In genomic region chr17:29579866-29580771, GRCh38 we compare ENCODE assay signal across 8 cellular contexts. TPM values are rescaled to one million over a fixed set of nuclear protein-coding genes. Genes with fewer than 3 reads are reported as not detected.
DNase-seq lines count a peak whose midpoint lies in the region; ATAC-seq and TF ChIP-seq lines count a peak whose summit lies in the region.

No MANE protein-coding gene starts in this region.

- H3K36me3 ChIP-seq in adrenal gland (replicated peaks in 1 of 2): peaks cover 0 to 51% of the 10 kb centered on the region in 2 donors
- peaks cover 80% of the 10 kb centered on the region for H3K36me3 ChIP-seq in left ventricle myocardium inferior
- peaks cover 0 to 71% of the 10 kb centered on the region in 2 donors for H3K36me3 ChIP-seq in gastrocnemius medialis

- WGBS in adrenal gland, 4 donors: 61 to 80% (median 63%) methylated on average over 11 to 15 of the region's 15 CpGs

- H3K4me1 ChIP-seq in adrenal gland (replicated peaks in 1 of 2): no peaks in the 10 kb centered on the region
- peaks cover 43% of the 10 kb centered on the region for H3K4me1 ChIP-seq in left ventricle myocardium inferior
- H3K4me1 ChIP-seq in gastrocnemius medialis: peaks cover 23 to 28% of the 10 kb centered on the region in 2 donors

- in situ Hi-C loops in gastrocnemius medialis (cut with MboI; ENCODE audit: low sequenced_read_pairs in 4 of 4): loop anchor here in 2 of 4 donors (10.0 to 25.0 kb wide), 2 partner anchors 205 to 357 kb away; partner anchors contain the start of genes EFCAB5 (in 1 of the 2) and SSH2 (in 1 of the 2)

- DNase-seq in GM10248 (ENCODE audit: extremely low spot score) (peak; percentile 91), NCI-H1105 treated with DMSO at 0.1 percent for 48 hours (lab: John Stamatoyannopoulos, UW) (peak; percentile 54), T-helper 17 cell (peak; percentile 76 to 90 (median 80)), adrenal gland (peak; percentile 80 to 95 (median 86)), left ventricle myocardium inferior (peak; percentile 82), gastrocnemius medialis (peak; percentile 62 to 83)

- H3K27me3 ChIP-seq in adrenal gland (no peaks in the 10 kb centered on the region), left ventricle myocardium inferior (ENCODE audit: low read depth) (no peaks in the 10 kb centered on the region), gastrocnemius medialis (no peaks in the 10 kb centered on the region)

- H3K4me1 Mint-ChIP-seq in T-helper 17 cell: peaks cover 26% of the 10 kb centered on the region

- peak overlapping the region; percentile 72 for H3K27ac Mint-ChIP-seq in T-helper 17 cell

- ATAC-seq in HG02571 (IDR thresholded peaks at IDR 0.05; ENCODE audit: unreplicated experiment): peak; percentile 76
- ATAC-seq in T-helper 17 cell: peak; percentile 99
- ATAC-seq in gastrocnemius medialis: peak; percentile 76 to 92
- ATAC-seq in GM19351 (IDR thresholded peaks at IDR 0.05; ENCODE audit: unreplicated experiment): no peak

- H3K27ac ChIP-seq in adrenal gland: no peak overlapping the region
- peak overlapping the region; percentile 39 for H3K27ac ChIP-seq in left ventricle myocardium inferior (replicated peaks)
- H3K27ac ChIP-seq in gastrocnemius medialis: peak overlapping the region in 3 of 4 donors; percentile 2 to 53 (median 31)

- H3K9me3 ChIP-seq in T-helper 17 cell (ENCODE audit: control insufficient read depth, low read length, poor library complexity, severe bottlenecking) (no peaks in the 10 kb centered on the region), adrenal gland (replicated peaks in 1 of 3) (no peaks in the 10 kb centered on the region), left ventricle myocardium inferior (replicated peaks) (no peaks in the 10 kb centered on the region), gastrocnemius medialis (no peaks in the 10 kb centered on the region)

- H3K27me3 Mint-ChIP-seq in T-helper 17 cell: no peaks in the 10 kb centered on the region

- H3K4me3 ChIP-seq in adrenal gland (no peak overlapping the region), left ventricle myocardium inferior (no peak overlapping the region), gastrocnemius medialis (no peak overlapping the region)

- no peak for TF ChIP-seq POLR2A in adrenal gland (IDR thresholded peaks at IDR 0.05)
- TF ChIP-seq POLR2A in gastrocnemius medialis (IDR thresholded peaks at IDR 0.05): no peak

- CTCF ChIA-PET in GM10248 (lab: Yijun Ruan, JAX): interaction anchor here (0.6 to 14.3 kb wide), 28 partner anchors 8 to 525 kb away, joined by 3 to 172 read pairs (median 4); partner anchors contain the start of genes ABHD15, ANKRD13B and SSH2

- no peak overlapping the region for H3K4me3 Mint-ChIP-seq in T-helper 17 cell

- POLR2A ChIA-PET in GM10248 (lab: Yijun Ruan, JAX): no interaction called here

- TF ChIP-seq CTCF in GM10248 (IDR thresholded peaks at IDR 0.05; ENCODE audit: control extremely low read depth, extremely low read depth, low read depth, missing control alignments): peak; percentile 93
- peak; percentile 80 to 94 (median 92) for TF ChIP-seq CTCF in adrenal gland (IDR thresholded peaks at IDR 0.05)
- peak; percentile 93 for TF ChIP-seq CTCF in left ventricle myocardium inferior (IDR thresholded peaks at IDR 0.05; ENCODE audit: borderline replicate concordance)
- TF ChIP-seq CTCF in gastrocnemius medialis (IDR thresholded peaks at IDR 0.05 in 4 of 5, conservative IDR thresholded peaks at IDR 0.05 in 1 of 5): peak; percentile 82 to 95 (median 94)

- intact Hi-C loops in adrenal gland (cut with DNase I): loop anchor here (5.0 kb wide), 2 partner anchors 32 to 37 kb away; no protein-coding TSS in a partner anchor
- intact Hi-C loops in left ventricle myocardium inferior (cut with micrococcal nuclease): no loop called here
- intact Hi-C loops in gastrocnemius medialis (cut with DNase I; ENCODE audit: low total_unique reads): loop anchor here (1.0 to 10.0 kb wide), 6 partner anchors 11 to 513 kb away; partner anchors contain the start of gene SSH2

- H3K36me3 Mint-ChIP-seq in T-helper 17 cell (ENCODE audit: low read depth): no peaks in the 10 kb centered on the region

RNA-seq across cellular contexts. Expression of gene GIT1, which starts 9.3 kb away (rescaled TPM):
- total RNA-seq in T-helper 17 cell (10 to 100 TPM; 45.4 to 48.3 TPM), adrenal gland (10 to 100 TPM; 21.3 to 36.6 (median 31.7) TPM), left ventricle myocardium inferior (31.9 TPM), gastrocnemius medialis (10 to 100 TPM; 30.2 to 62.2 (median 41.1) TPM)
- polyA plus RNA-seq in adrenal gland: 10 to 100 TPM; 13.7 to 51.6 (median 33.4) TPM

RNA-seq across cellular contexts. Expression of gene TP53I13, which starts 11.6 kb away (rescaled TPM):
- total RNA-seq in T-helper 17 cell (10 to 100 TPM; 92.2 to 98.6 TPM), adrenal gland (10 to 100 TPM; 22.0 to 70.5 (median 45.2) TPM), left ventricle myocardium inferior (37.2 TPM), gastrocnemius medialis (10 to 100 TPM; 31.0 to 50.2 (median 32.1) TPM)
- 100 to 1,000 TPM in 2 of 3 donors, 1 to 10 TPM in 1; 4.2 to 163 (median 135) TPM for polyA plus RNA-seq in adrenal gland

RNA-seq across cellular contexts. Expression of gene ANKRD13B, which starts 12.8 kb away (rescaled TPM):
- total RNA-seq in T-helper 17 cell (1 to 10 TPM; 5.9 to 7.9 TPM), adrenal gland (10 to 100 TPM in 1 of 8 donors, 1 to 10 TPM in 7; 2.5 to 11.7 (median 5.4) TPM), left ventricle myocardium inferior (5.9 TPM), gastrocnemius medialis (10 to 100 TPM in 1 of 4 donors, 1 to 10 TPM in 3; 8.2 to 11.5 (median 9.2) TPM)
- polyA plus RNA-seq in adrenal gland: 10 to 100 TPM in 1 of 3 donors, 1 to 10 TPM in 2; 1.0 to 23.8 (median 7.2) TPM

RNA-seq across cellular contexts. Expression of gene ABHD15, which starts 13.3 kb away (rescaled TPM):
- 10 to 100 TPM; 14.2 to 15.6 TPM for total RNA-seq in T-helper 17 cell
- total RNA-seq in adrenal gland: 10 to 100 TPM in 1 of 8 donors, 1 to 10 TPM in 7; 4.7 to 11.1 (median 7.5) TPM
- 1 to 10 TPM; 2.9 to 4.1 (median 3.0) TPM for polyA plus RNA-seq in adrenal gland
- total RNA-seq in left ventricle myocardium inferior: 5.9 TPM
- total RNA-seq in gastrocnemius medialis: 1 to 10 TPM; 2.6 to 5.7 (median 5.0) TPM

RNA-seq across cellular contexts. Expression of gene CORO6, which starts 42.6 kb away (rescaled TPM):
- total RNA-seq in T-helper 17 cell (1 to 10 TPM; 1.7 to 2.6 TPM), adrenal gland (10 to 100 TPM in 1 of 8 donors, 1 to 10 TPM in 7; 1.1 to 14.8 (median 5.6) TPM), left ventricle myocardium inferior (101 TPM), gastrocnemius medialis (100 to 1,000 TPM; 409 to 694 (median 563) TPM)
- 10 to 100 TPM in 2 of 3 donors, under 1 TPM in 1; 0.44 to 34.0 (median 25.5) TPM for polyA plus RNA-seq in adrenal gland

Comparison
In these comparisons a context has a peak if more than half of its experiments do, and no peak if none do; other contexts are left out.
1. H3K27ac ChIP-seq: peak in left ventricle myocardium inferior (single experiment) and gastrocnemius medialis (3 of 4); none in adrenal gland (0 of 5).
2. Peak in every context shown above with its lines, with median percentiles within 50 percentile points of each other: DNase-seq and CTCF ChIP-seq.